Comparison of ENCODE assay signal across 21 cellular contexts in genomic region chr13:45296259-45296658, GRCh38. TPM values are rescaled to one million over a fixed set of nuclear protein-coding genes. Genes with fewer than 3 reads are reported as not detected.
DNase-seq lines count a peak whose midpoint lies in the region; ATAC-seq and TF ChIP-seq lines count a peak whose summit lies in the region.
"Had no signal": no experiment of that assay in that cellular context is flagged by ENCODE, and none has a peak within 500 bp of the region (broad histone marks: within the 10 kb centered on the region; RNA-seq: fewer than 3 reads in every experiment).

No MANE protein-coding gene starts in this region.

- no peaks in the 10 kb centered on the region for H3K27me3 Mint-ChIP-seq in activated CD4-positive, alpha-beta T cell treated with anti-CD3 and anti-CD28 coated beads for 36 hours
- no peaks in the 10 kb centered on the region for H3K27me3 Mint-ChIP-seq in CD8-positive, alpha-beta memory T cell
- no peaks in the 10 kb centered on the region for H3K27me3 Mint-ChIP-seq in naive thymus-derived CD8-positive, alpha-beta T cell

- no peak for ATAC-seq in activated CD4-positive, alpha-beta T cell treated with anti-CD3 and anti-CD28 coated beads for 36 hours
- ATAC-seq in naive thymus-derived CD8-positive, alpha-beta T cell, result peak in 1 of 2 donors; percentile 34
- ATAC-seq in left lobe of liver (no peak), HG03139 (IDR thresholded peaks at IDR 0.05; ENCODE audit: unreplicated experiment) (no peak), HG03196 (IDR thresholded peaks at IDR 0.05; ENCODE audit: unreplicated experiment) (no peak)

- peaks cover 42% of the 10 kb centered on the region for H3K4me1 Mint-ChIP-seq in activated CD4-positive, alpha-beta T cell treated with anti-CD3 and anti-CD28 coated beads for 36 hours
- H3K4me1 Mint-ChIP-seq in CD8-positive, alpha-beta memory T cell, result peaks cover 35 to 53% (median 51%) of the 10 kb centered on the region in 3 donors
- H3K4me1 Mint-ChIP-seq in naive thymus-derived CD8-positive, alpha-beta T cell, result peaks cover 27 to 49% (median 39%) of the 10 kb centered on the region in 4 donors

- DNase-seq in activated CD4-positive, alpha-beta T cell treated with anti-CD3 and anti-CD28 coated beads for 36 hours, result no peak
- no peak for DNase-seq in activated CD4-positive, alpha-beta T cell treated with anti-CD3 and anti-CD28 coated beads, Interleukin-2, amount 50 U/mL, for 1 hour
- no peak for DNase-seq in CD8-positive, alpha-beta memory T cell
- DNase-seq in cardiac fibroblast (ENCODE audit: low read depth in 2 of 2) (peak; percentile 26 to 46), left lobe of liver (ENCODE audit: low spot score) (no peak)
- no peak for DNase-seq in naive thymus-derived CD8-positive, alpha-beta T cell
- DNase-seq: activated CD4-positive, alpha-beta T cell treated with anti-CD3 and anti-CD28 coated beads for 1 hour; activated naive CD4-positive, alpha-beta T cell treated with Interleukin-2 at 50 U/mL for 16 hours; DMS 273 treated with DMSO at 0.1 percent for 48 hours; H9; heart left ventricle; left ventricle myocardium inferior; NCI-H1105; NCI-H2081 treated with DMSO at 0.1 percent for 48 hours; NCI-H524 treated with DMSO at 0.1 percent for 48 hours; RPMI8226; SK-N-SH; stimulated activated CD4-positive, alpha-beta T cell treated with anti-CD3 and anti-CD28 coated beads, Interleukin-2, amount 100 ng/mL, for 48 hours had no signal

- no peak overlapping the region for H3K4me3 Mint-ChIP-seq in activated CD4-positive, alpha-beta T cell treated with anti-CD3 and anti-CD28 coated beads for 36 hours
- H3K4me3 Mint-ChIP-seq in CD8-positive, alpha-beta memory T cell, result peak overlapping the region in 1 of 7 donors; percentile 32
- H3K4me3 Mint-ChIP-seq in naive thymus-derived CD8-positive, alpha-beta T cell, result peak overlapping the region in 7 of 10 donors; percentile 17 to 67 (median 33)
- H3K4me3 Mint-ChIP-seq: H9 had no signal

- no peak for TF ChIP-seq CTCF in cardiac fibroblast (IDR thresholded peaks at IDR 0.05; ENCODE audit: low read depth, low read length)

- H3K4me3 ChIP-seq in CD8-positive, alpha-beta memory T cell (ENCODE audit: low read length), result no peak overlapping the region
- no peak overlapping the region for H3K4me3 ChIP-seq in cardiac fibroblast (replicated peaks in 1 of 2; ENCODE audit: low read depth in 2 of 2, low read length in 2 of 2)
- H3K4me3 ChIP-seq: heart left ventricle, left ventricle myocardium inferior, smooth muscle cell had no signal

- CTCF ChIA-PET in activated CD4-positive, alpha-beta T cell treated with anti-CD3 and anti-CD28 coated beads for 36 hours (lab: Charles Lee), result interaction anchor here (1.1 to 1.3 kb wide), 2 partner anchors 249 to 251 kb away, joined by 3 to 4 read pairs; no protein-coding TSS in a partner anchor
- CTCF ChIA-PET in CD8-positive, alpha-beta memory T cell (lab: Charles Lee), result no interaction called here

- no peaks in the 10 kb centered on the region for H3K9me3 Mint-ChIP-seq in activated CD4-positive, alpha-beta T cell treated with anti-CD3 and anti-CD28 coated beads for 36 hours (ENCODE audit: low read depth)
- H3K9me3 Mint-ChIP-seq in CD8-positive, alpha-beta memory T cell, result no peaks in the 10 kb centered on the region
- H3K9me3 Mint-ChIP-seq in naive thymus-derived CD8-positive, alpha-beta T cell, result no peaks in the 10 kb centered on the region
- H3K9me3 Mint-ChIP-seq: H9 had no signal

- POLR2A ChIA-PET in activated CD4-positive, alpha-beta T cell treated with anti-CD3 and anti-CD28 coated beads for 36 hours (lab: Charles Lee), result no interaction called here
- POLR2A ChIA-PET in CD8-positive, alpha-beta memory T cell (lab: Charles Lee), result no interaction called here
- POLR2A ChIA-PET in naive thymus-derived CD8-positive, alpha-beta T cell (lab: Charles Lee), result no interaction called here

- no peaks in the 10 kb centered on the region for H3K36me3 ChIP-seq in CD8-positive, alpha-beta memory T cell (ENCODE audit: insufficient read depth, low read length)
- H3K36me3 ChIP-seq: heart left ventricle, left ventricle myocardium inferior had no signal

- H3K4me1 ChIP-seq in CD8-positive, alpha-beta memory T cell (ENCODE audit: insufficient read depth, low read length), result peaks cover 32% of the 10 kb centered on the region

- intact Hi-C loops in activated CD4-positive, alpha-beta T cell treated with anti-CD3 and anti-CD28 coated beads for 36 hours (cut with DNase I, micrococcal nuclease), result no loop called here

- no peaks in the 10 kb centered on the region for H3K9me3 ChIP-seq in CD8-positive, alpha-beta memory T cell (ENCODE audit: low read length)
- H3K9me3 ChIP-seq: heart left ventricle, left ventricle myocardium inferior, SK-N-SH had no signal

- peaks cover 6% of the 10 kb centered on the region for H3K36me3 Mint-ChIP-seq in activated CD4-positive, alpha-beta T cell treated with anti-CD3 and anti-CD28 coated beads for 36 hours (ENCODE audit: low read depth)
- H3K36me3 Mint-ChIP-seq in CD8-positive, alpha-beta memory T cell, result no peaks in the 10 kb centered on the region
- H3K36me3 Mint-ChIP-seq in naive thymus-derived CD8-positive, alpha-beta T cell, result no peaks in the 10 kb centered on the region

- peak overlapping the region; percentile 29 for H3K27ac Mint-ChIP-seq in activated CD4-positive, alpha-beta T cell treated with anti-CD3 and anti-CD28 coated beads for 36 hours
- peak overlapping the region in 6 of 8 donors; percentile 3 to 85 (median 58) for H3K27ac Mint-ChIP-seq in CD8-positive, alpha-beta memory T cell
- H3K27ac Mint-ChIP-seq in naive thymus-derived CD8-positive, alpha-beta T cell, result peak overlapping the region; percentile 2 to 95 (median 82)

- H3K27me3 ChIP-seq in CD8-positive, alpha-beta memory T cell (ENCODE audit: insufficient read depth, low read length, poor library complexity, severe bottlenecking), result no peaks in the 10 kb centered on the region
- H3K27me3 ChIP-seq: heart left ventricle had no signal

- H3K27ac ChIP-seq in CD8-positive, alpha-beta memory T cell (ENCODE audit: low read depth, low read length), result no peak overlapping the region
- H3K27ac ChIP-seq: heart left ventricle had no signal

RNA-seq across cellular contexts. Expression of gene TPT1, which starts 44.7 kb away (rescaled TPM):
- total RNA-seq in activated CD4-positive, alpha-beta T cell treated with anti-CD3 and anti-CD28 coated beads for 36 hours, result 1,000 to 10,000 TPM; 3,408 to 3,964 TPM
- 1,000 to 10,000 TPM; 3,313 to 3,378 TPM for total RNA-seq in CD8-positive, alpha-beta memory T cell
- polyA plus RNA-seq in CD8-positive, alpha-beta memory T cell, result 2,788 TPM
- over 10,000 TPM; 10,139 to 10,909 TPM for total RNA-seq in naive thymus-derived CD8-positive, alpha-beta T cell
- polyA plus RNA-seq in naive thymus-derived CD8-positive, alpha-beta T cell, result 1,000 to 10,000 TPM; 3,681 to 4,532 (median 4,400) TPM
- total RNA-seq in left lobe of liver, result 2,011 TPM

Comparison
In these comparisons a context has a peak if more than half of its experiments do, and no peak if none do; other contexts are left out.
1. DNase-seq: peak in cardiac fibroblast (2 of 2); none in activated CD4-positive, alpha-beta T cell treated with anti-CD3 and anti-CD28 coated beads for 36 hours (single experiment), activated CD4-positive, alpha-beta T cell treated with anti-CD3 and anti-CD28 coated beads, Interleukin-2, amount 50 U/mL, for 1 hour (single experiment), CD8-positive, alpha-beta memory T cell (0 of 5), naive thymus-derived CD8-positive, alpha-beta T cell (0 of 10) and left lobe of liver (single experiment).
2. H3K27ac Mint-ChIP-seq: peak in every context shown above with its lines; median percentile 82 in naive thymus-derived CD8-positive, alpha-beta T cell; 58 in CD8-positive, alpha-beta memory T cell; 29 in activated CD4-positive, alpha-beta T cell treated with anti-CD3 and anti-CD28 coated beads for 36 hours.